ENCODE assay signal across 11 cellular contexts in the genomic region with DNA sequence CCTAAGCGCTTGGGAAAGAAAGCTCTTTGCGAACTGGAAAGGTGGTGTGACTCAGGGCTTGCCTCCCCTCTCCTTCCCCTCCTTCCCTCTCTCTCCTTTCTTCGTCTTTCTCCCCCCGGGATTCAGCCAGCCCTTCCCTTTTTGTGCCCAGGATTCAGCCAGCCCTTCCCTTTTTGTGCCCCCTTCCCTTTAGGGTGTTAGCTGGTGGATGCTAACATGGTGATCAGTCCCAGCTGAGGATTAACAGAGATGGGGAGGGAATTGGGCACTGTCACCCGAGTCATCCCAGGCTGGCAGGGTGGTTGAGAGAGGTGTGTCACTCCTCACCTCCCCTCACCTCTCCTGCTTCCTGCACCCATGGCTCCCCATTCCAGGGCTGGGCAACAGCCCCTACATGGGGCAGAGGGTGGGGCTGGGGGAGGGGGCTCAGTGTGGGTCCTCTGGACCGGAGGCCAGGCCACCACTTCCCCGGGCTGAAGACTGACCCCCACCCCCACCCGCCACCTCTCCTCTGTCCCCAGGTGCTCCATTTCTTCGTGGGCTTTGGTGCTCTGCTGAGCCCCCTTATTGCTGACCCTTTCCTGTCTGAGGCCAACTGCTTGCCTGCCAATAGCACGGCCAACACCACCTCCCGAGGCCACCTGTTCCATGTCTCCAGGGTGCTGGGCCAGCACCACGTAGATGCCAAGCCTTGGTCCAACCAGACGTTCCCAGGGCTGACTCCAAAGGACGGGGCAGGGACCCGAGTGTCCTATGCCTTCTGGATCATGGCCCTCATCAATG.
"Had no signal": no experiment of that assay in that cellular context is flagged by ENCODE, and none has a peak within 500 bp of the region (broad histone marks: within the 10 kb centered on the region; RNA-seq: fewer than 3 reads in every experiment).

No MANE protein-coding gene starts in this region.

- H3K27ac ChIP-seq: ovary, testis, uterus had no signal

- H3K4me3 ChIP-seq: ovary, testis, uterus had no signal

- ATAC-seq: left cardiac atrium; natural killer cell treated with Interleukin-12 subunit alpha and Interleukin-12 subunit beta and Interleukin-15 and Interleukin-18, amount 100 ng/mL, for 72 hours; stimulated activated naive CD8-positive, alpha-beta T cell treated with anti-CD3 and anti-CD28 coated beads, Interleukin-15, Interleukin-2, amounts not matched to agents 100 U/mL and 50 U/mL, for 24 hours had no signal

- H3K4me1 ChIP-seq: uterus had no signal

- H3K9me3 ChIP-seq: ovary, testis, uterus had no signal

- H3K36me3 ChIP-seq: ovary, uterus had no signal

- H3K27me3 ChIP-seq: ovary, testis, uterus had no signal

- DNase-seq: activated CD4-positive, alpha-beta T cell treated with anti-CD3 and anti-CD28 coated beads, Interleukin-2, amount 10 ng/mL, durations not matched to agents 24 days and 14 days; central memory CD4-positive, alpha-beta T cell; left cardiac atrium; mammary epithelial cell; ovary; stimulated activated CD4-positive, alpha-beta T cell treated with anti-CD3 and anti-CD28 coated beads, Interleukin-2, amount 100 ng/mL, for 48 hours; stimulated activated naive CD8-positive, alpha-beta T cell treated with anti-CD3 and anti-CD28 coated beads, Interleukin-15, Interleukin-2, amounts not matched to agents 100 U/mL and 50 U/mL, for 24 hours; T-helper 9 cell; testis; uterus had no signal
